In genomic region chr17:77107506-77108433, GRCh38 we compare ENCODE assay signal across 8 cellular contexts. TPM values are rescaled to one million over a fixed set of nuclear protein-coding genes. Genes with fewer than 3 reads are reported as not detected.
DNase-seq lines count a peak whose midpoint lies in the region; ATAC-seq and TF ChIP-seq lines count a peak whose summit lies in the region.

No MANE protein-coding gene starts in this region.

- CTCF ChIA-PET in activated CD4-positive, alpha-beta T cell treated with anti-CD3 and anti-CD28 coated beads, Interleukin-2, amount 10 ng/mL, durations not matched to agents 7 days and 5 days (lab: Charles Lee): interaction anchor here (1.0 to 1.4 kb wide), 4 partner anchors 9 to 23 kb away, joined by 3 to 5 read pairs (median 4); no protein-coding TSS in a partner anchor

- no peak for TF ChIP-seq CTCF in brain microvascular endothelial cell (IDR thresholded peaks at IDR 0.05; ENCODE audit: low read depth, low read length, missing control alignments)

- in situ Hi-C loops in brain microvascular endothelial cell (cut with HindIII; ENCODE audit: low pct_ligation_motif_present, low sequenced_read_pairs): no loop called here

- no peaks in the 10 kb centered on the region for H3K36me3 ChIP-seq in brain microvascular endothelial cell (replicated peaks)

- H3K27ac Mint-ChIP-seq in activated CD4-positive, alpha-beta T cell treated with anti-CD3 and anti-CD28 coated beads, Interleukin-2, amount 10 ng/mL, durations not matched to agents 7 days and 5 days: no peak overlapping the region
- H3K27ac Mint-ChIP-seq in IgD-negative memory B cell: peak overlapping the region in 2 of 3 donors; percentile 20 to 46

- peaks cover 27% of the 10 kb centered on the region for H3K4me1 Mint-ChIP-seq in activated CD4-positive, alpha-beta T cell treated with anti-CD3 and anti-CD28 coated beads, Interleukin-2, amount 10 ng/mL, durations not matched to agents 7 days and 5 days
- peaks cover 23 to 28% (median 24%) of the 10 kb centered on the region in 3 donors for H3K4me1 Mint-ChIP-seq in IgD-negative memory B cell

- peak; percentile 61 to 64 for DNase-seq in activated CD4-positive, alpha-beta T cell treated with anti-CD3 and anti-CD28 coated beads for 4 hours
- no peak for DNase-seq in activated CD4-positive, alpha-beta T cell treated with anti-CD3 and anti-CD28 coated beads, Interleukin-2, amount 10 ng/mL, durations not matched to agents 7 days and 5 days
- DNase-seq in brain microvascular endothelial cell: peak; percentile 43
- peak; percentile 61 to 79 for DNase-seq in stimulated activated CD8-positive, alpha-beta memory T cell treated with anti-CD3 and anti-CD28 coated beads, Interleukin-15, amount 100 ng/mL, for 4 hours (ENCODE audit: low read depth in 2 of 2)
- DNase-seq in NCI-H187 treated with DMSO at 0.1 percent for 48 hours (lab: John Stamatoyannopoulos, UW): no peak
- no peak for DNase-seq in hippocampal formation (lab: John Stamatoyannopoulos, UW)

- H3K27me3 Mint-ChIP-seq in activated CD4-positive, alpha-beta T cell treated with anti-CD3 and anti-CD28 coated beads, Interleukin-2, amount 10 ng/mL, durations not matched to agents 7 days and 5 days: no peaks in the 10 kb centered on the region
- peaks cover 1% of the 10 kb centered on the region for H3K27me3 Mint-ChIP-seq in IgD-negative memory B cell

- ATAC-seq in GM19467 (IDR thresholded peaks at IDR 0.05; ENCODE audit: unreplicated experiment): no peak

- no peak overlapping the region for H3K4me3 ChIP-seq in brain microvascular endothelial cell (ENCODE audit: low read depth, low read length)

- no peak overlapping the region for H3K27ac ChIP-seq in brain microvascular endothelial cell

- POLR2A ChIA-PET in activated CD4-positive, alpha-beta T cell treated with anti-CD3 and anti-CD28 coated beads, Interleukin-2, amount 10 ng/mL, durations not matched to agents 7 days and 5 days (lab: Charles Lee): no interaction called here

- no peaks in the 10 kb centered on the region for H3K27me3 ChIP-seq in brain microvascular endothelial cell (replicated peaks)

- no peaks in the 10 kb centered on the region for H3K9me3 Mint-ChIP-seq in activated CD4-positive, alpha-beta T cell treated with anti-CD3 and anti-CD28 coated beads, Interleukin-2, amount 10 ng/mL, durations not matched to agents 7 days and 5 days
- no peaks in the 10 kb centered on the region for H3K9me3 Mint-ChIP-seq in IgD-negative memory B cell

- peaks cover 8% of the 10 kb centered on the region for H3K36me3 Mint-ChIP-seq in activated CD4-positive, alpha-beta T cell treated with anti-CD3 and anti-CD28 coated beads, Interleukin-2, amount 10 ng/mL, durations not matched to agents 7 days and 5 days (ENCODE audit: low read depth)
- no peaks in the 10 kb centered on the region for H3K36me3 Mint-ChIP-seq in IgD-negative memory B cell

- H3K4me3 Mint-ChIP-seq in activated CD4-positive, alpha-beta T cell treated with anti-CD3 and anti-CD28 coated beads, Interleukin-2, amount 10 ng/mL, durations not matched to agents 7 days and 5 days: no peak overlapping the region
- peak overlapping the region; percentile 22 to 80 (median 70) for H3K4me3 Mint-ChIP-seq in IgD-negative memory B cell

RNA-seq across cellular contexts. Expression of gene SEC14L1, which starts 33.0 kb away (rescaled TPM):
- 10 to 100 TPM; 56.6 to 57.4 TPM for total RNA-seq in activated CD4-positive, alpha-beta T cell treated with anti-CD3 and anti-CD28 coated beads, Interleukin-2, amount 10 ng/mL, durations not matched to agents 7 days and 5 days
- 44.4 TPM for polyA plus RNA-seq in IgD-negative memory B cell

Comparison
In these comparisons a context has a peak if more than half of its experiments do, and no peak if none do; other contexts are left out.
1. DNase-seq: peak in activated CD4-positive, alpha-beta T cell treated with anti-CD3 and anti-CD28 coated beads for 4 hours (2 of 2), brain microvascular endothelial cell (single experiment) and stimulated activated CD8-positive, alpha-beta memory T cell treated with anti-CD3 and anti-CD28 coated beads, Interleukin-15, amount 100 ng/mL, for 4 hours (2 of 2); none in activated CD4-positive, alpha-beta T cell treated with anti-CD3 and anti-CD28 coated beads, Interleukin-2, amount 10 ng/mL, durations not matched to agents 7 days and 5 days (single experiment), NCI-H187 treated with DMSO at 0.1 percent for 48 hours (single experiment) and hippocampal formation (0 of 2).